ENCODE assay signal across 30 cellular contexts in the genomic region with DNA sequence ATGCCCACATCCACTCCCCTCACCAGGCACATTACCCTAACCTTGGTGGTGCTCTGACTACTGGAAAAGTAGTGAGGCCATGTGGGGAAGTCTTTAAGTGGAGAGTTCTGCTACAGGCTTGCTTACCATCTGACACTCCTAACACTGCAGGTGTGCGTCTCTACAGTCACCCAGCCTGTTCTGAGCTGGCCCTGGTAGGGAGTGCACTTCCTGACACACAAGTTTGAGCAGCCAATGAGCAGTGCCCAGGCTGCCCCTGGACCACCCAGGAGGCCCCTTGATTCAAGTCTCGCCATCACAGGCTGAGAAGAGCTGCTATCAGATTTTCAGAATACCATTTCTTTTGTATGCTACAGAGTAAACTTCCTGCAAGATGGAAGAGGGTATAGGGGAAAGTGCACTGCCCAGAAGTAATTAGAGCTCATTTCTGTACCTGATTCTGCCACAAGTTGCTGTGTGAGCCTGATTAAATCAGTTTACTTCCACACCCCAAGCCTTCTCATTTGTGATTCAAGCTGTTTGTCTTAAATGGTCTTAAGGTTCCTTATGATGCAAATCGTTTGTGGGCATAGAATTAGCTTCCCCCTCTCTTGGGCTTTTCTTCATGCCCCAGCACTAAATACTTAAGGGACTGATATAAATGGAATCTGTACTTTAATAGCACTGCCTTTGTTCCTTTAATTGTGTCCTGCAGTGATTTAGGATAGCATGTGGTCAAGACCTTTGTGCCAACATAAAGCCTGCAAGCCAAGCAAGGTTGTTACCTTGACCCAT. TPM values are rescaled to one million over a fixed set of nuclear protein-coding genes. Genes with fewer than 3 reads are reported as not detected.
"Had no signal": no experiment of that assay in that cellular context is flagged by ENCODE, and none has a peak within 500 bp of the region (broad histone marks: within the 10 kb centered on the region; RNA-seq: fewer than 3 reads in every experiment).

No MANE protein-coding gene starts in this region.

- H3K27ac ChIP-seq: adrenal gland, breast epithelium, SK-N-MC, VCaP had no signal

- H3K36me3 ChIP-seq: adrenal gland, breast epithelium, MG63 had no signal

- H3K9me3 ChIP-seq: adrenal gland, breast epithelium, MG63 had no signal

- H3K27me3 ChIP-seq: adrenal gland, breast epithelium, MG63 had no signal

- H3K4me1 ChIP-seq: adrenal gland, breast epithelium had no signal

- H3K4me3 ChIP-seq: adrenal gland, breast epithelium, MG63, SK-N-MC had no signal

- ATAC-seq: activated CD8-positive, alpha-beta T cell treated with anti-CD3 and anti-CD28 coated beads, Interleukin-2, amount 10 ng/mL, durations not matched to agents 7 days and 5 days; Panc1; Right ventricle myocardium inferior; T-cell had no signal

- DNase-seq: activated CD4-positive, alpha-beta T cell treated with anti-CD3 and anti-CD28 coated beads for 48 hours; activated CD4-positive, alpha-beta T cell treated with anti-CD3 and anti-CD28 coated beads, Interleukin-2, amount 50 U/mL, for 4 hours; activated CD8-positive, alpha-beta memory T cell treated with anti-CD3 and anti-CD28 coated beads, Interleukin-2, amount 50 U/mL, for 48 hours; activated CD8-positive, alpha-beta T cell treated with anti-CD3 and anti-CD28 coated beads, Interleukin-2, amount 10 ng/mL, durations not matched to agents 7 days and 5 days; activated naive CD4-positive, alpha-beta T cell treated with anti-CD3 and anti-CD28 coated beads, Interleukin-2, amount 50 U/mL, for 16 hours; activated naive CD8-positive, alpha-beta T cell treated with anti-CD3 and anti-CD28 coated beads, Interleukin-2, amount 10 ng/mL, durations not matched to agents 7 days and 5 days; activated T-cell treated with anti-CD3 and anti-CD28 coated beads, Interleukin-2, amount 50 U/mL, for 1 hour; adrenal gland; anterior cingulate cortex; MG63; MV-4-11; NCI-H1092 treated with DMSO at 0.1 percent for 48 hours; NCI-H1417 treated with DMSO at 0.1 percent for 48 hours; NCI-H1694; NCI-H2029; NCI-H2107; NCI-H2171 treated with DMSO at 0.1 percent for 48 hours; NCI-H345; NCI-H510A; NCI-H526 treated with DMSO at 0.1 percent for 48 hours; NCI-H82; OCI-M1; RPMI8226; T-cell; T-helper 2 cell had no signal

RNA-seq across cellular contexts. Expression of gene OPCML, which starts 22.2 kb away (rescaled TPM):
- total RNA-seq: activated CD8-positive, alpha-beta T cell treated with anti-CD3 and anti-CD28 coated beads, Interleukin-2, amount 10 ng/mL, durations not matched to agents 7 days and 5 days; activated naive CD8-positive, alpha-beta T cell treated with anti-CD3 and anti-CD28 coated beads, Interleukin-2, amount 10 ng/mL, durations not matched to agents 7 days and 5 days; breast epithelium; T-cell had no signal
